ENCODE assay signal across 9 cellular contexts in the genomic region with DNA sequence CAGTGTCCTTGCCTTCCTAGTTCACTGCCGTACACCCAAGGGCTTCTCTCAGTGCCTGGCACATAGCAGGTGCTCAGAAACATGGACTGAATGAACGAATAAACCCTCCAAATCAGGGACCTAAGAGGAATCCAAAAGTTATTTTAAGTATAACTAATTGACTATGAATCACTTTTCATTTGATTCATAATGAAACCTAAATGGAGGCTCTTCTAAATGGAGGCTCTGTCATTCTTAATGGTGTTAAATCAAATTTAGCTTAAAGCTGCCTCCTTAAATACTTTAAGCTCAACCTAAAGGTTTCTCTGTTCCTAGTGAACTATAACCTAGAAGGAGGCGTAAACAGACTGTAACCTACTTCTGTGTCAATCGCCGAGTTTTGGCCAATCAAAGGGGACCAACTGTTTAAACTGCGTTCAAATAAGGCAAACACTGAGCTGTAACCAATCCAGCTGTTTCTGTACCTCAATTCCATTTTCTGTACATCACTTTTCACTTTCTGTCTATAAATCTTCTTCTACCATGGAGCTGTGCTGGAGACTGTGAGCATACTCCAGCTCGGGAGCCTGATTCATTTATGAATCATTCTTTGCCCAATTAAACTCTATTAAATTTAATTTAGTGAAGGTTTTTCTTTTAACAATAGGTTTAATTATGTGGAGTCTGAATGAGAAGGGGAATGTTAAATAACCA. TPM values are rescaled to one million over a fixed set of nuclear protein-coding genes. Genes with fewer than 3 reads are reported as not detected.
DNase-seq lines count a peak whose midpoint lies in the region; TF ChIP-seq lines count a peak whose summit lies in the region.
"Had no signal": no experiment of that assay in that cellular context is flagged by ENCODE, and none has a peak within 500 bp of the region (broad histone marks: within the 10 kb centered on the region; RNA-seq: fewer than 3 reads in every experiment).

No MANE protein-coding gene starts in this region.

- H3K27ac ChIP-seq in KMS-11 (no peak overlapping the region), dorsolateral prefrontal cortex (no peak overlapping the region)

- no peak overlapping the region for H2AFZ ChIP-seq in KMS-11 (ENCODE audit: low read depth)

- peak overlapping the region; percentile 29; the same call in 1 of the 2 replicates for H3K4me2 ChIP-seq in KMS-11

- no peaks in the 10 kb centered on the region for H3K36me3 ChIP-seq in KMS-11 (ENCODE audit: insufficient read depth)

- intact Hi-C loops in dorsolateral prefrontal cortex (cut with DNase I) = no loop called here

- peaks cover 11% of the 10 kb centered on the region for H3K4me1 ChIP-seq in KMS-11 (ENCODE audit: low read depth, poor library complexity, severe bottlenecking)

- no peak overlapping the region for H3K9ac ChIP-seq in KMS-11

- in situ Hi-C loops in astrocyte of the spinal cord (cut with HindIII; ENCODE audit: low sequenced_read_pairs) (no loop called here), ACHN (cut with HindIII; ENCODE audit: low pct_ligation_motif_present, low pct_unique_long_range_greater_than_20kb, low sequenced_read_pairs) (no loop called here)

- H3K4me3 ChIP-seq in KMS-11 (IDR thresholded peaks at IDR 0.05; ENCODE audit: insufficient read depth, low read depth, low read length) (no peak overlapping the region), astrocyte of the spinal cord (ENCODE audit: low read depth, low read length) (no peak overlapping the region), skeletal muscle cell (ENCODE audit: low read depth, low read length) (no peak overlapping the region), dorsolateral prefrontal cortex (no peak overlapping the region)
- H3K4me3 ChIP-seq: coronary artery had no signal

- H4K20me1 ChIP-seq in KMS-11 (ENCODE audit: insufficient read depth) = no peaks in the 10 kb centered on the region

- no peak for TF ChIP-seq CTCF in KMS-11 (conservative IDR thresholded peaks at IDR 0.05; ENCODE audit: low read depth, low read length)
- no peak for TF ChIP-seq CTCF in astrocyte of the spinal cord (IDR thresholded peaks at IDR 0.05; ENCODE audit: low read depth, low read length)
- TF ChIP-seq CTCF in dorsolateral prefrontal cortex (IDR thresholded peaks at IDR 0.05 in 54 of 56, conservative IDR thresholded peaks at IDR 0.05 in 2 of 56; ENCODE audit: low read depth in 1 of 56, partially characterized antibody in 56 of 56) = no peak

- H3K27me3 ChIP-seq in KMS-11 (ENCODE audit: insufficient read depth, low read depth) (no peaks in the 10 kb centered on the region), dorsolateral prefrontal cortex (no peaks in the 10 kb centered on the region)

- no peaks in the 10 kb centered on the region for H3K79me2 ChIP-seq in KMS-11 (ENCODE audit: insufficient read depth, low read depth)

- DNase-seq in EL (peak; percentile 45), astrocyte of the spinal cord (ENCODE audit: low read depth, low spot score) (peak; percentile 61), skeletal muscle cell (ENCODE audit: low read depth) (peak; percentile 43), dorsolateral prefrontal cortex (no peak), NCI-H2081 treated with DMSO at 0.1 percent for 48 hours (lab: John Stamatoyannopoulos, UW) (no peak), ACHN (no peak), HT-29 (ENCODE audit: low spot score) (no peak)

RNA-seq across cellular contexts. Expression of gene PYROXD2, which starts 11.0 kb away (rescaled TPM):
- 10 to 100 TPM in 88 of 120 experiments, 1 to 10 TPM in 32; 5.9 to 27.4 (median 12.6) TPM for total RNA-seq in dorsolateral prefrontal cortex
- total RNA-seq in HT-29 (2014; rRNA removed; shearing (Covaris generic)) = 10.8 and 20.9 TPM in 2 replicates

RNA-seq across cellular contexts. Expression of gene HPS1, which starts 42.8 kb away (rescaled TPM):
- total RNA-seq in dorsolateral prefrontal cortex = 10 to 100 TPM; 37.6 to 78.5 (median 54.4) TPM
- total RNA-seq in HT-29 (2014; rRNA removed; shearing (Covaris generic)) = 44.2 and 49.8 TPM in 2 replicates

Comparison
In these comparisons a context has a peak if more than half of its experiments do, and no peak if none do; other contexts are left out.
1. DNase-seq: peak in EL (single experiment), astrocyte of the spinal cord (single experiment) and skeletal muscle cell (single experiment); none in dorsolateral prefrontal cortex (0 of 10), NCI-H2081 treated with DMSO at 0.1 percent for 48 hours (single experiment), ACHN (single experiment) and HT-29 (single experiment).